In genomic region chr1:112423207-112423606, GRCh38 we compare ENCODE assay signal across 20 cellular contexts.
"Had no signal": no experiment of that assay in that cellular context is flagged by ENCODE, and none has a peak within 500 bp of the region (broad histone marks: within the 10 kb centered on the region; RNA-seq: fewer than 3 reads in every experiment).

No MANE protein-coding gene starts in this region.

- H3K36me3 ChIP-seq: colonic mucosa, right lobe of liver had no signal

- H3K4me3 ChIP-seq: colonic mucosa, hepatocyte, lung, psoas muscle, right lobe of liver, testis, tibial nerve had no signal

- H3K27me3 ChIP-seq: colonic mucosa, foreskin keratinocyte, hepatocyte, right lobe of liver, testis, tibial nerve had no signal

- H3K4me1 ChIP-seq: colonic mucosa, foreskin keratinocyte, psoas muscle, right lobe of liver, testis had no signal

- H3K9me3 ChIP-seq: colonic mucosa, psoas muscle, right lobe of liver, testis, tibial nerve had no signal

- H3K27ac ChIP-seq: colonic mucosa, foreskin keratinocyte, hepatocyte, psoas muscle, right lobe of liver, testis, tibial nerve had no signal

- FAIRE-seq: endothelial cell of umbilical vein had no signal

- DNase-seq: colonic mucosa; effector CD4-positive, alpha-beta T cell; endodermal cell; erythroblast; foreskin keratinocyte; head of caudate nucleus; left colon; left ventricle myocardium superior; mesendoderm; naive thymus-derived CD4-positive, alpha-beta T cell; nephron progenitor cell; psoas muscle; retina; right lobe of liver; stimulated activated CD4-positive, alpha-beta T cell treated with anti-CD3 and anti-CD28 coated beads, Interleukin-4, amount 100 ng/mL, for 1 hour; testis had no signal
